ENCODE assay signal across 11 cellular contexts in genomic region chr3:9782777-9783176, GRCh38. TPM values are rescaled to one million over a fixed set of nuclear protein-coding genes. Genes with fewer than 3 reads are reported as not detected.
DNase-seq lines count a peak whose midpoint lies in the region; ATAC-seq and TF ChIP-seq lines count a peak whose summit lies in the region.
"Had no signal": no experiment of that assay in that cellular context is flagged by ENCODE, and none has a peak within 500 bp of the region (broad histone marks: within the 10 kb centered on the region; RNA-seq: fewer than 3 reads in every experiment).

No MANE protein-coding gene starts in this region.

- peaks cover 13% of the 10 kb centered on the region for H3F3A ChIP-seq in Loucy (ENCODE audit: low read depth)

- H3K9me3 ChIP-seq in Loucy (ENCODE audit: insufficient read depth, low read depth, low read length) (no peaks in the 10 kb centered on the region), Karpas-422 (ENCODE audit: low read length) (no peaks in the 10 kb centered on the region)
- H3K9me3 ChIP-seq: esophagus squamous epithelium had no signal

- H3K9me3 Mint-ChIP-seq in WTC11, result no peaks in the 10 kb centered on the region
- H3K9me3 Mint-ChIP-seq in neural crest cell, result no peaks in the 10 kb centered on the region
- H3K9me3 Mint-ChIP-seq: activated CD4-positive, alpha-beta memory T cell treated with anti-CD3 and anti-CD28 coated beads, Interleukin-2, amount 10 ng/mL, durations not matched to agents 7 days and 5 days had no signal

- H2AFZ ChIP-seq in Loucy (ENCODE audit: low read length) (no peak overlapping the region), Karpas-422 (ENCODE audit: low read length) (no peak overlapping the region)

- H3K4me1 Mint-ChIP-seq in WTC11 (no peaks in the 10 kb centered on the region), neural crest cell (no peaks in the 10 kb centered on the region)

- H3K27me3 ChIP-seq in Loucy (ENCODE audit: insufficient read depth, low read length, poor library complexity, severe bottlenecking), result no peaks in the 10 kb centered on the region
- no peaks in the 10 kb centered on the region for H3K27me3 ChIP-seq in Karpas-422 (ENCODE audit: low read length)
- H3K27me3 ChIP-seq: esophagus squamous epithelium had no signal

- H3K79me2 ChIP-seq in Loucy (ENCODE audit: insufficient read depth, low read length), result peaks cover 4% of the 10 kb centered on the region; the same call in 1 of the 2 replicates
- no peaks in the 10 kb centered on the region for H3K79me2 ChIP-seq in Karpas-422 (ENCODE audit: low read length)

- H3K4me1 ChIP-seq in Loucy (ENCODE audit: insufficient read depth, low read length, poor library complexity, severe bottlenecking) (peaks cover 56% of the 10 kb centered on the region), Karpas-422 (ENCODE audit: low read length) (peaks cover 44% of the 10 kb centered on the region)

- no peaks in the 10 kb centered on the region for H4K20me1 ChIP-seq in Loucy (ENCODE audit: insufficient read depth, low read length, poor library complexity, severe bottlenecking)
- no peaks in the 10 kb centered on the region for H4K20me1 ChIP-seq in Karpas-422 (ENCODE audit: insufficient read depth, low read depth, low read length)

- CTCF ChIA-PET in WTC11 (lab: Charles Lee), result interaction anchor here (0.7 to 1.8 kb wide), 8 partner anchors 8 to 729 kb away, joined by 3 to 6 read pairs (median 4); partner anchors contain the start of gene ARPC4

- no peak overlapping the region for H3K27ac ChIP-seq in Karpas-422 (ENCODE audit: low read length)
- H3K27ac ChIP-seq: esophagus squamous epithelium had no signal

- POLR2A ChIA-PET in WTC11 (lab: Charles Lee), result interaction anchor here (0.6 to 1.0 kb wide), 3 partner anchors 10 to 301 kb away, joined by 3 to 5 read pairs (median 5); partner anchors contain the start of genes ARPC4 and TADA3

- H3K4me3 ChIP-seq in Loucy (ENCODE audit: low read length, poor library complexity, severe bottlenecking), result peak overlapping the region; percentile 17
- H3K4me3 ChIP-seq in Karpas-422 (ENCODE audit: low read length), result no peak overlapping the region
- H3K4me3 ChIP-seq: esophagus squamous epithelium had no signal

- H3K9me2 ChIP-seq in Loucy (replicated peaks; ENCODE audit: low read depth, low read length) (no peaks in the 10 kb centered on the region), Karpas-422 (replicated peaks; ENCODE audit: insufficient read depth, low read length) (no peaks in the 10 kb centered on the region)

- H3K4me3 Mint-ChIP-seq in WTC11, result no peak overlapping the region
- H3K4me3 Mint-ChIP-seq in neural crest cell, result no peak overlapping the region
- H3K4me3 Mint-ChIP-seq: activated CD4-positive, alpha-beta memory T cell treated with anti-CD3 and anti-CD28 coated beads, Interleukin-2, amount 10 ng/mL, durations not matched to agents 7 days and 5 days had no signal

- DNase-seq in SIG-M5 treated with dmso at 0.1 percent for 504 hours (lab: John Stamatoyannopoulos, UW; ENCODE audit: unreplicated experiment) (peak; percentile 33), SIG-M5 (lab: John Stamatoyannopoulos, UW) (no peak), WTC11 (ENCODE audit: low spot score) (no peak), neural crest cell (ENCODE audit: low read depth, low spot score) (no peak), ecto neural progenitor cell (ENCODE audit: low spot score) (no peak), putamen (ENCODE audit: low spot score) (no peak), Karpas-422 (no peak)
- DNase-seq: activated CD4-positive, alpha-beta memory T cell treated with anti-CD3 and anti-CD28 coated beads, Interleukin-2, amount 10 ng/mL, durations not matched to agents 7 days and 5 days; esophagus squamous epithelium had no signal

- H3K36me3 Mint-ChIP-seq in WTC11 (peaks cover 57% of the 10 kb centered on the region), neural crest cell (ENCODE audit: low read depth) (peaks cover 16% of the 10 kb centered on the region)

- H3K4me2 ChIP-seq in Loucy (ENCODE audit: low read depth, low read length, poor library complexity, severe bottlenecking) (peak overlapping the region; percentile 92), Karpas-422 (ENCODE audit: low read depth, low read length, poor library complexity, severe bottlenecking) (no peak overlapping the region)

- H3K27ac Mint-ChIP-seq in WTC11 (no peak overlapping the region), neural crest cell (ENCODE audit: unreplicated experiment) (no peak overlapping the region)

- ATAC-seq in WTC11, result 0 out of 2 replicates have a peak, but pooled peaks have one; percentile 34
- ATAC-seq: left cardiac atrium had no signal

- H3K27me3 Mint-ChIP-seq in WTC11 (ENCODE audit: low read depth) (peaks cover 4% of the 10 kb centered on the region), neural crest cell (ENCODE audit: low read depth) (no peaks in the 10 kb centered on the region)
- H3K27me3 Mint-ChIP-seq: activated CD4-positive, alpha-beta memory T cell treated with anti-CD3 and anti-CD28 coated beads, Interleukin-2, amount 10 ng/mL, durations not matched to agents 7 days and 5 days had no signal

- H3K9ac ChIP-seq in Loucy (ENCODE audit: low read depth, low read length, poor library complexity, severe bottlenecking), result peak overlapping the region; percentile 75
- H3K9ac ChIP-seq in Karpas-422 (ENCODE audit: low read length), result no peak overlapping the region

- H3K36me3 ChIP-seq in Loucy (ENCODE audit: insufficient read depth, low read length) (peaks cover 3% of the 10 kb centered on the region; the same call in 1 of the 2 replicates), Karpas-422 (ENCODE audit: insufficient read depth, low read length) (peaks cover 12% of the 10 kb centered on the region; the same call in 1 of the 2 replicates)

- TF ChIP-seq CTCF in Loucy (conservative IDR thresholded peaks at IDR 0.05; ENCODE audit: low read length) (peak; percentile 65), WTC11 (IDR thresholded peaks at IDR 0.05) (no peak), neural crest cell (conservative IDR thresholded peaks at IDR 0.05) (peak; percentile 24)

TF ChIP-seq in WTC11, 78 proteins besides CTCF, POLR2A, EP300 and RAD21 (continues in another document):
- TF ChIP-seq MAX (CRISPR knock-in tag; IDR thresholded peaks at IDR 0.05) (no peak), ZNF671 (CRISPR knock-in tag; IDR thresholded peaks at IDR 0.05) (no peak), SMAD4 (CRISPR knock-in tag; IDR thresholded peaks at IDR 0.05) (no peak), HMGA2 (CRISPR knock-in tag; IDR thresholded peaks at IDR 0.05) (no peak), EMX1 (CRISPR knock-in tag; IDR thresholded peaks at IDR 0.05) (no peak), ATF1 (CRISPR knock-in tag; IDR thresholded peaks at IDR 0.05) (no peak), SOX15 (CRISPR knock-in tag; IDR thresholded peaks at IDR 0.05) (no peak), HMGXB4 (CRISPR knock-in tag; IDR thresholded peaks at IDR 0.05) (no peak), ATF2 (CRISPR knock-in tag; IDR thresholded peaks at IDR 0.05; ENCODE audit: borderline replicate concordance, low read depth) (no peak), GTF2I (CRISPR knock-in tag; conservative IDR thresholded peaks at IDR 0.05) (no peak), ZNF416 (CRISPR knock-in tag; IDR thresholded peaks at IDR 0.05) (no peak)

RNA-seq across cellular contexts. Expression of gene TADA3, which starts 9.5 kb away (rescaled TPM):
- 49.0 to 57.9 TPM (median 55.9 TPM) in 3 replicates for total RNA-seq in WTC11 (2021)
- total RNA-seq in neural crest cell, result 70.0 and 73.2 TPM in 2 replicates
- 80.2 and 122 TPM in 2 replicates for total RNA-seq in Karpas-422 (2014; rRNA removed; shearing (Covaris generic); ENCODE audit: low replicate concordance)

RNA-seq across cellular contexts. Expression of gene ARPC4, which starts 10.1 kb away (rescaled TPM):
- total RNA-seq in WTC11 (2021) (127 to 143 TPM (median 133 TPM) in 3 replicates), neural crest cell (147 and 156 TPM in 2 replicates)
- 102 and 123 TPM in 2 replicates for total RNA-seq in Karpas-422 (2014; rRNA removed; shearing (Covaris generic); ENCODE audit: low replicate concordance)

RNA-seq across cellular contexts. Expression of gene CAMK1, which starts 13.0 kb away (rescaled TPM):
- 3.1 to 6.6 TPM (median 5.9 TPM) in 3 replicates for total RNA-seq in WTC11 (2021)
- total RNA-seq in neural crest cell, result 19.5 and 22.5 TPM in 2 replicates
- total RNA-seq in Karpas-422 (2014; rRNA removed; shearing (Covaris generic); ENCODE audit: low replicate concordance), result 41.6 and 86.6 TPM in 2 replicates

RNA-seq across cellular contexts. Expression of gene TTLL3, which starts 27.3 kb away (rescaled TPM):
- total RNA-seq in WTC11 (2021), result 11.1 to 14.7 TPM (median 12.3 TPM) in 3 replicates
- 28.3 and 31.0 TPM in 2 replicates for total RNA-seq in neural crest cell
- total RNA-seq in Karpas-422 (2014; rRNA removed; shearing (Covaris generic); ENCODE audit: low replicate concordance), result 79.3 and 84.6 TPM in 2 replicates

RNA-seq across cellular contexts. Expression of gene OGG1, which starts 33.0 kb away (rescaled TPM):
- total RNA-seq in WTC11 (2021), result 23.6 to 27.3 TPM (median 26.7 TPM) in 3 replicates
- total RNA-seq in neural crest cell, result 38.6 and 39.8 TPM in 2 replicates
- total RNA-seq in Karpas-422 (2014; rRNA removed; shearing (Covaris generic); ENCODE audit: low replicate concordance), result 22.1 and 48.7 TPM in 2 replicates
